In the genomic region with DNA sequence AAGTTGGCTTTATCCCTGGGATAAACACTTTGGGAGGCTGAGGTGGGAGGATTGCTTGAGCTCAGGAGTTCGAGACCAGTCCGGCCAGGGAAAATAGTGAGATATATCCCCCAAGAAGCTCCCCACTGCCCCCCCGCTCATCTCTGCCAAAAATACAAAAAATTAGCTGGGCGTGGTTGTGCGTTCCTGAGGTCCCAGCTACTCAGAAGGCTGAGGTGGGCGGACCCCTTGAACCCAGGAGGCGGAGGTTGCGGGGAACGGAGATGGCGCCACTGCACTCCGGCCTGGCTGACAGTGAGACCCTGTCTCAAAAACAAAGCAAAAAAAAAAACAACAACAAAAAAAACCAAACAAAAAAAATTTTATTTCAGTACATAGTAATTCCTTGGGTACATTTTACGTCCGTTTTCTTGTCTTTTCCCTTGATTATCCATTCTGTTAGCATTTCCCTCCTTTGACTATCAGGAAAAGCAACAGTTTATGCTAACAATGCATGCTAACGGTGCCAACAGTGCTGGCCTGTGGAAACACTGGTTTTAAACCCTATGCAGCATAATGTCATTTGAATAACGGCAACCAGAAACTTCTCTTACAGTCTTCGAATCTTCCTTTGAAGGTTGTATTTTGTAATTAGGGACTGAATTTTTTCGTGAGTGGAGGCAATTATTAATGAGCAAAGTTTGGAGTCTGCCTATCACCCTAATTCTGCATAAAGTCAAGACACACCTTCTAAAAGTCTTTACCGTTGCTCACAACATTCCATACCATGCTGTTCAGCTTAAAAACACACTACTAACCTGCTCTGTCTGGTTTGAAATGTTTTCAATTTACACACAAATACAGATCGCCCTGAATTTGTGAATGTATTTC, we compare ENCODE assay signal across 8 cellular contexts. TPM values are rescaled to one million over a fixed set of nuclear protein-coding genes. Genes with fewer than 3 reads are reported as not detected.
DNase-seq lines count a peak whose midpoint lies in the region; ATAC-seq and TF ChIP-seq lines count a peak whose summit lies in the region.

No MANE protein-coding gene starts in this region.

- H3K9me3 ChIP-seq in OCI-LY7 (ENCODE audit: low read length) = no peaks in the 10 kb centered on the region

- peak overlapping the region; percentile 68 to 99 (median 98) for H3K27ac Mint-ChIP-seq in nephron

- H3K9me2 ChIP-seq in OCI-LY7 (ENCODE audit: insufficient read depth, low read length) = no peaks in the 10 kb centered on the region

- ATAC-seq in GM18868 (IDR thresholded peaks at IDR 0.05; ENCODE audit: unreplicated experiment) = peak; percentile 16
- ATAC-seq in HG02759 (IDR thresholded peaks at IDR 0.05; ENCODE audit: unreplicated experiment) = peak; percentile 10

- H3K27ac ChIP-seq in OCI-LY7 (ENCODE audit: low read depth, low read length, poor library complexity, severe bottlenecking) = peak overlapping the region; percentile 80

- TF ChIP-seq CTCF in OCI-LY7 (conservative IDR thresholded peaks at IDR 0.05; ENCODE audit: low read length) (no peak), nephron (IDR thresholded peaks at IDR 0.05; ENCODE audit: unreplicated experiment in 3 of 3) (no peak)

- peak overlapping the region; percentile 70 for H2AFZ ChIP-seq in OCI-LY7 (ENCODE audit: low read length)

- peaks cover 5% of the 10 kb centered on the region; the same call in 1 of the 2 replicates for H3K36me3 ChIP-seq in OCI-LY7 (ENCODE audit: insufficient read depth, low read length)

- peaks cover 32% of the 10 kb centered on the region for H3K4me1 Mint-ChIP-seq in nephron

- peak overlapping the region; percentile 95 for H3K4me3 ChIP-seq in OCI-LY7 (ENCODE audit: low read depth, low read length, poor library complexity, severe bottlenecking)

- DNase-seq in OCI-LY7 (ENCODE audit: low spot score) = peak; percentile 48
- DNase-seq in ecto neural progenitor cell (ENCODE audit: low spot score) = peak; percentile 54
- no peak for DNase-seq in KBM-7
- DNase-seq in EL = no peak
- DNase-seq in SW 1271 (lab: John Stamatoyannopoulos, UW) = no peak

- H3K4me2 ChIP-seq in OCI-LY7 (ENCODE audit: low read length) = peak overlapping the region; percentile 69

- H3K27me3 Mint-ChIP-seq in nephron (ENCODE audit: low read depth) = no peaks in the 10 kb centered on the region

- H3K36me3 Mint-ChIP-seq in nephron (ENCODE audit: low read depth) = peaks cover 20% of the 10 kb centered on the region

- POLR2A ChIA-PET in OCI-LY7 (lab: Charles Lee) = interaction anchor here (0.5 to 4.7 kb wide), 26 partner anchors 9 to 1062 kb away, joined by 3 to 50 read pairs (median 4); partner anchors contain the start of genes ABHD3, ESCO1 and SNRPD1

- peaks cover 32% of the 10 kb centered on the region for H3K4me1 ChIP-seq in OCI-LY7 (ENCODE audit: insufficient read depth, low read length, poor library complexity, severe bottlenecking)

- CTCF ChIA-PET in OCI-LY7 (lab: Charles Lee; ENCODE audit: unreplicated experiment) = interaction anchor here (0.6 to 1.0 kb wide), 3 partner anchors 9 to 253 kb away, joined by 3 to 7 read pairs (median 3); partner anchors contain the start of gene ABHD3

- BruUV-seq in OCI-LY7 (replicated peaks; lab: Mats Ljungman, UMichigan) = TSS peak; percentile 97

- intact Hi-C loops in OCI-LY7 (cut with micrococcal nuclease; ENCODE audit: unreplicated experiment) = loop anchor here (1.0 to 5.0 kb wide), 4 partner anchors 36 to 140 kb away; partner anchors contain the start of genes ABHD3, ESCO1 and SNRPD1

- H3K9me3 Mint-ChIP-seq in nephron = peaks cover 29% of the 10 kb centered on the region

- no peaks in the 10 kb centered on the region; the same call in 1 of the 2 replicates for H4K20me1 ChIP-seq in OCI-LY7 (ENCODE audit: insufficient read depth, low read length)

- in situ Hi-C loops in KBM-7 (cut with MboI; ENCODE audit: low pct_unique_long_range_greater_than_20kb, low sequenced_read_pairs) = no loop called here

- peak overlapping the region; percentile 94 to 96 (median 96) for H3K4me3 Mint-ChIP-seq in nephron

- peaks cover 36% of the 10 kb centered on the region for H3K79me2 ChIP-seq in OCI-LY7 (ENCODE audit: insufficient read depth, low read depth, low read length)

RNA-seq across cellular contexts. Expression of gene MIB1, which starts 0.8 kb away (rescaled TPM):
- total RNA-seq in OCI-LY7 (2014; rRNA removed; shearing (Covaris generic)) = 40.5 and 51.6 TPM in 2 replicates
- 81.6 and 84.5 TPM in 2 replicates for total RNA-seq in OCI-LY7 (2022)

RNA-seq across cellular contexts. Expression of gene ABHD3, which starts 35.3 kb away (rescaled TPM):
- 126 and 154 TPM in 2 replicates for total RNA-seq in OCI-LY7 (2014; rRNA removed; shearing (Covaris generic))
- total RNA-seq in OCI-LY7 (2022) = 169 and 185 TPM in 2 replicates

Comparison
In these comparisons a context has a peak if more than half of its experiments do, and no peak if none do; other contexts are left out.
1. DNase-seq: peak in OCI-LY7 (single experiment) and ecto neural progenitor cell (single experiment); none in KBM-7 (single experiment), EL (single experiment) and SW 1271 (0 of 2).